8 cellular contexts compared by ENCODE assay signal in genomic region chr3:47802734-47803477, GRCh38.
DNase-seq lines count a peak whose midpoint lies in the region; ATAC-seq lines count a peak whose summit lies in the region.

A gene with protein sequence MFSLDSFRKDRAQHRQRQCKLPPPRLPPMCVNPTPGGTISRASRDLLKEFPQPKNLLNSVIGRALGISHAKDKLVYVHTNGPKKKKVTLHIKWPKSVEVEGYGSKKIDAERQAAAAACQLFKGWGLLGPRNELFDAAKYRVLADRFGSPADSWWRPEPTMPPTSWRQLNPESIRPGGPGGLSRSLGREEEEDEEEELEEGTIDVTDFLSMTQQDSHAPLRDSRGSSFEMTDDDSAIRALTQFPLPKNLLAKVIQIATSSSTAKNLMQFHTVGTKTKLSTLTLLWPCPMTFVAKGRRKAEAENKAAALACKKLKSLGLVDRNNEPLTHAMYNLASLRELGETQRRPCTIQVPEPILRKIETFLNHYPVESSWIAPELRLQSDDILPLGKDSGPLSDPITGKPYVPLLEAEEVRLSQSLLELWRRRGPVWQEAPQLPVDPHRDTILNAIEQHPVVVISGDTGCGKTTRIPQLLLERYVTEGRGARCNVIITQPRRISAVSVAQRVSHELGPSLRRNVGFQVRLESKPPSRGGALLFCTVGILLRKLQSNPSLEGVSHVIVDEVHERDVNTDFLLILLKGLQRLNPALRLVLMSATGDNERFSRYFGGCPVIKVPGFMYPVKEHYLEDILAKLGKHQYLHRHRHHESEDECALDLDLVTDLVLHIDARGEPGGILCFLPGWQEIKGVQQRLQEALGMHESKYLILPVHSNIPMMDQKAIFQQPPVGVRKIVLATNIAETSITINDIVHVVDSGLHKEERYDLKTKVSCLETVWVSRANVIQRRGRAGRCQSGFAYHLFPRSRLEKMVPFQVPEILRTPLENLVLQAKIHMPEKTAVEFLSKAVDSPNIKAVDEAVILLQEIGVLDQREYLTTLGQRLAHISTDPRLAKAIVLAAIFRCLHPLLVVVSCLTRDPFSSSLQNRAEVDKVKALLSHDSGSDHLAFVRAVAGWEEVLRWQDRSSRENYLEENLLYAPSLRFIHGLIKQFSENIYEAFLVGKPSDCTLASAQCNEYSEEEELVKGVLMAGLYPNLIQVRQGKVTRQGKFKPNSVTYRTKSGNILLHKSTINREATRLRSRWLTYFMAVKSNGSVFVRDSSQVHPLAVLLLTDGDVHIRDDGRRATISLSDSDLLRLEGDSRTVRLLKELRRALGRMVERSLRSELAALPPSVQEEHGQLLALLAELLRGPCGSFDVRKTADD (plus strand): TSS chr3:47803138. CDS start chr3:47810684, 7,546 bp downstream.

- peak; percentile 87 for DNase-seq in 8988T
- DNase-seq in NCI-H2171 treated with DMSO at 0.1 percent for 48 hours (lab: John Stamatoyannopoulos, UW) = peak; percentile 71
- peak; percentile 76 for DNase-seq in activated CD4-positive, CD25-positive, alpha-beta regulatory T cell treated with anti-CD3 and anti-CD28 coated beads, Interleukin-2, amount 50 U/mL, for 16 hours (ENCODE audit: low read depth, low spot score)
- DNase-seq in caudate nucleus (lab: John Stamatoyannopoulos, UW) = peak; percentile 27 to 92 (median 85)
- DNase-seq in iris pigment epithelial cell (ENCODE audit: low read depth) = peak; percentile 93
- peak; percentile 77 to 80 for DNase-seq in stimulated activated CD4-positive, alpha-beta T cell treated with anti-CD3 and anti-CD28 coated beads, Interleukin-12 subunit alpha, Interleukin-12 subunit beta, amount 100 ng/mL, for 24 hours (ENCODE audit: low read depth in 2 of 2)

- peak within 1 kb of the TSS; percentile 89 for H3K27ac ChIP-seq in caudate nucleus (ENCODE audit: low read depth, low read length)

- ATAC-seq in GM18511 (IDR thresholded peaks at IDR 0.05; ENCODE audit: unreplicated experiment) (peak; percentile 92), HG02981 (IDR thresholded peaks at IDR 0.05; ENCODE audit: unreplicated experiment) (peak; percentile 75)

Comparison
In these comparisons a context has a peak if more than half of its experiments do, and no peak if none do; other contexts are left out.
1. Peak in every context shown above with its lines: DNase-seq, ATAC-seq and H3K27ac ChIP-seq.